18 cellular contexts compared by ENCODE assay signal in genomic region chr20:38969708-38970107, GRCh38. TPM values are rescaled to one million over a fixed set of nuclear protein-coding genes. Genes with fewer than 3 reads are reported as not detected.
DNase-seq lines count a peak whose midpoint lies in the region; ATAC-seq, FAIRE-seq and TF ChIP-seq lines count a peak whose summit lies in the region.
"Had no signal": no experiment of that assay in that cellular context is flagged by ENCODE, and none has a peak within 500 bp of the region (broad histone marks: within the 10 kb centered on the region; RNA-seq: fewer than 3 reads in every experiment).

No MANE protein-coding gene starts in this region.

- H3K27ac ChIP-seq in PC-9 (peak overlapping the region; percentile 70), esophagus (ENCODE audit: low read depth in 2 of 2, low read length in 1 of 2) (peak overlapping the region; percentile 55 to 57), stomach smooth muscle (ENCODE audit: low read length) (peak overlapping the region; percentile 85)
- H3K27ac ChIP-seq: C4-2B, RWPE1 had no signal

- intact Hi-C loops in PC-9 (cut with micrococcal nuclease; ENCODE audit: unreplicated experiment) (no loop called here), left colon (cut with DNase I, micrococcal nuclease) (no loop called here)

- H3K4me3 ChIP-seq in PC-9 (no peak overlapping the region), esophagus (ENCODE audit: low read depth in 1 of 2, low read length in 2 of 2) (no peak overlapping the region), stomach smooth muscle (ENCODE audit: low read length in 2 of 2) (no peak overlapping the region)
- H3K4me3 ChIP-seq: skin epidermis had no signal

- H3K36me3 ChIP-seq in PC-9 (ENCODE audit: low read depth) (peaks cover 30% of the 10 kb centered on the region), esophagus (ENCODE audit: control insufficient read depth in 2 of 2, insufficient read depth in 2 of 2, low read length in 1 of 2) (peaks cover 3 to 5% of the 10 kb centered on the region in 2 donors), stomach smooth muscle (ENCODE audit: control insufficient read depth in 2 of 2, insufficient read depth in 2 of 2, low read length in 2 of 2) (peaks cover 7 to 11% of the 10 kb centered on the region in 2 donors)

- peak overlapping the region in 1 of 2 donors; percentile 14 for H3K9ac ChIP-seq in stomach smooth muscle (ENCODE audit: low read length in 2 of 2)

- TF ChIP-seq CTCF in PC-9 (conservative IDR thresholded peaks at IDR 0.05): no peak

- H3K4me1 ChIP-seq in PC-9 (replicated peaks; ENCODE audit: insufficient read depth) (peaks cover 8% of the 10 kb centered on the region; the same call in 1 of the 2 replicates), esophagus (ENCODE audit: control insufficient read depth in 2 of 2, insufficient read depth in 2 of 2, low read length in 1 of 2) (peaks cover 0 to 9% of the 10 kb centered on the region in 2 donors), stomach smooth muscle (ENCODE audit: control insufficient read depth, insufficient read depth, low read length) (peaks cover 29% of the 10 kb centered on the region)

- no peaks in the 10 kb centered on the region for H4K20me1 ChIP-seq in PC-9 (ENCODE audit: insufficient read depth)

- CTCF ChIA-PET in PC-9 (lab: Charles Lee): no interaction called here

- H3K9me3 ChIP-seq in PC-9 (ENCODE audit: insufficient read depth, low read depth) (no peaks in the 10 kb centered on the region), esophagus (ENCODE audit: control insufficient read depth in 2 of 2, insufficient read depth in 1 of 2, low read depth in 1 of 2, low read length in 1 of 2) (no peaks in the 10 kb centered on the region), stomach smooth muscle (ENCODE audit: control insufficient read depth in 2 of 2, low read length in 2 of 2) (no peaks in the 10 kb centered on the region)

- no peaks in the 10 kb centered on the region for H3K9me2 ChIP-seq in PC-9 (ENCODE audit: insufficient read depth)

- DNase-seq in PC-9 (peak in 1 of 2 experiments; percentile 35), left colon (peak; percentile 46 to 64), NCI-H1694 (lab: John Stamatoyannopoulos, UW) (no peak), RCC 7860 (ENCODE audit: low spot score) (no peak), DMS79 (lab: John Stamatoyannopoulos, UW) (no peak)
- DNase-seq in activated CD4-positive, alpha-beta T cell treated with anti-CD3 and anti-CD28 coated beads, Interleukin-2, amount 50 U/mL, for 4 hours: no peak
- DNase-seq: central memory CD4-positive, alpha-beta T cell; glutamatergic neuron; immature natural killer cell; KG1; NCI-H1092; nucleus accumbens; T-helper 1 cell had no signal

- 0 out of 2 replicates have a peak, but pooled peaks cover 6% of the 10 kb centered on the region for H3F3A ChIP-seq in PC-9 (ENCODE audit: insufficient read depth, low read depth)

- H2AFZ ChIP-seq in PC-9: no peak overlapping the region

- peak; percentile 94 for ATAC-seq in left colon

- FAIRE-seq in RCC 7860 (lab: Jason Lieb, UNC): no peak

- no peaks in the 10 kb centered on the region for H3K27me3 ChIP-seq in PC-9 (ENCODE audit: insufficient read depth, low read depth)
- H3K27me3 ChIP-seq in esophagus (ENCODE audit: control insufficient read depth in 1 of 2, insufficient read depth in 2 of 2, low read length in 2 of 2): no peaks in the 10 kb centered on the region
- no peaks in the 10 kb centered on the region for H3K27me3 ChIP-seq in stomach smooth muscle (ENCODE audit: control insufficient read depth in 1 of 2, insufficient read depth in 2 of 2, low read length in 2 of 2)

- POLR2A ChIA-PET in PC-9 (lab: Charles Lee; ENCODE audit: unreplicated experiment): no interaction called here

- no peak overlapping the region for H3K4me2 ChIP-seq in PC-9

- no TSS peak for BruUV-seq in PC-9 (replicated peaks; lab: Mats Ljungman, UMichigan)

- WGBS in esophagus, 2 donors: 73 to 82% methylated on average over 4 of the region's 4 CpGs

- peaks cover 16% of the 10 kb centered on the region for H3K79me2 ChIP-seq in PC-9 (ENCODE audit: low read depth)

RNA-seq across cellular contexts. Expression of gene DHX35, which starts 7.6 kb away (rescaled TPM):
- total RNA-seq in PC-9 (2021): 12.1 and 12.6 TPM in 2 replicates
- polyA plus RNA-seq in esophagus: 1 to 10 TPM; 6.5 to 9.6 TPM
- total RNA-seq in left colon: 10 to 100 TPM; 14.0 to 14.1 TPM

RNA-seq across cellular contexts. Expression of gene FAM83D, which starts 43.5 kb away (rescaled TPM):
- total RNA-seq in PC-9 (2021) (44.6 and 57.3 TPM in 2 replicates), left colon (10 to 100 TPM in 1 of 2 donors, 1 to 10 TPM in 1; 9.4 to 11.2 TPM)
- 10 to 100 TPM; 32.6 to 62.0 TPM for polyA plus RNA-seq in esophagus

Comparison
In these comparisons a context has a peak if more than half of its experiments do, and no peak if none do; other contexts are left out.
1. DNase-seq: peak in left colon (2 of 2); none in NCI-H1694 (single experiment), RCC 7860 (single experiment), activated CD4-positive, alpha-beta T cell treated with anti-CD3 and anti-CD28 coated beads, Interleukin-2, amount 50 U/mL, for 4 hours (0 of 2) and DMS79 (single experiment).
2. Peak in every context shown above with its lines, with median percentiles within 50 percentile points of each other: H3K27ac ChIP-seq.